13 cellular contexts compared by ENCODE assay signal in genomic region chr13:100454876-100455275, GRCh38.
DNase-seq lines count a peak whose midpoint lies in the region; ATAC-seq, FAIRE-seq and TF ChIP-seq lines count a peak whose summit lies in the region.
"Had no signal": no experiment of that assay in that cellular context is flagged by ENCODE, and none has a peak within 500 bp of the region (broad histone marks: within the 10 kb centered on the region; RNA-seq: fewer than 3 reads in every experiment).

No MANE protein-coding gene starts in this region.

- no peak overlapping the region for H3K4me3 ChIP-seq in A673 (ENCODE audit: low read depth, low read length, poor library complexity, severe bottlenecking)
- H3K4me3 ChIP-seq: upper lobe of right lung had no signal

- POLR2A ChIA-PET in A673 (lab: Charles Lee; ENCODE audit: low non-redundant PET), result no interaction called here

- CTCF ChIA-PET in A673 (lab: Charles Lee), result no interaction called here

- intact Hi-C loops in A673 (cut with micrococcal nuclease; ENCODE audit: unreplicated experiment), result no loop called here

- ATAC-seq in SK-N-SH treated with all-trans-retinoic acid at 6 μM for 48 hours, result peak; percentile 88
- no peak for ATAC-seq in HG03280 (IDR thresholded peaks at IDR 0.05; ENCODE audit: unreplicated experiment)
- ATAC-seq: Panc1, sciatic nerve, upper lobe of right lung had no signal

- TF ChIP-seq CTCF in A673 (conservative IDR thresholded peaks at IDR 0.05; ENCODE audit: low read depth, low read length), result no peak

- no peaks in the 10 kb centered on the region for H3K9me3 ChIP-seq in A673 (ENCODE audit: low read depth, low read length, poor library complexity, severe bottlenecking)
- H3K9me3 ChIP-seq: upper lobe of right lung had no signal

- BruUV-seq in A673 (replicated peaks; lab: Mats Ljungman, UMichigan), result no TSS peak

- no peaks in the 10 kb centered on the region for H3K36me3 ChIP-seq in A673 (ENCODE audit: insufficient read depth, low read length, poor library complexity, severe bottlenecking)
- H3K36me3 ChIP-seq: upper lobe of right lung had no signal

- H3K27ac ChIP-seq in A673 (ENCODE audit: low read depth, low read length, poor library complexity, severe bottlenecking), result no peak overlapping the region
- H3K27ac ChIP-seq: KMS-11, upper lobe of right lung had no signal

- FAIRE-seq in H54 (lab: Jason Lieb, UNC), result peak; percentile 90

- no peak for TF ChIP-seq POLR2A in H54 (IDR thresholded peaks at IDR 0.05; ENCODE audit: low read depth, low read length)

- H3K4me1 ChIP-seq in A673 (ENCODE audit: insufficient read depth, low read length, poor library complexity, severe bottlenecking), result peaks cover 11% of the 10 kb centered on the region
- H3K4me1 ChIP-seq: upper lobe of right lung had no signal

- no peaks in the 10 kb centered on the region for H3K27me3 ChIP-seq in A673 (replicated peaks; ENCODE audit: insufficient read depth, low read depth, low read length, poor library complexity)
- H3K27me3 ChIP-seq: upper lobe of right lung had no signal

- peak; percentile 76 for DNase-seq in A673 (ENCODE audit: low spot score)
- DNase-seq in H54 (ENCODE audit: insufficient read length, low spot score), result peak; percentile 40
- peak; percentile 6 for DNase-seq in fibroblast of peridontal ligament (ENCODE audit: extremely low read depth)
- no peak for DNase-seq in NK-92 treated with Interleukin-12 subunit alpha and Interleukin-12 subunit beta, amount 100 ng/mL, for 24 hours (lab: John Stamatoyannopoulos, UW)
- no peak for DNase-seq in activated T-cell treated with anti-CD3 and anti-CD28 coated beads, Interleukin-2, amount 50 U/mL, for 48 hours
- DNase-seq in OCI-M1 (lab: John Stamatoyannopoulos, UW), result no peak
- DNase-seq: anterior cingulate cortex, upper lobe of right lung had no signal

TF ChIP-seq in SK-N-SH treated with all-trans-retinoic acid at 6 μM for 48 hours, 23 proteins besides CTCF, POLR2A, EP300 and RAD21:
- TF ChIP-seq GLIS3 (CRISPR knock-in tag; IDR thresholded peaks at IDR 0.05) (no peak), ZNF565 (CRISPR knock-in tag; conservative IDR thresholded peaks at IDR 0.05; ENCODE audit: low read depth) (no peak), ZC3H10 (CRISPR knock-in tag; IDR thresholded peaks at IDR 0.05) (no peak), CREB5 (CRISPR knock-in tag; IDR thresholded peaks at IDR 0.05; ENCODE audit: low read depth) (no peak), ZNF8 (CRISPR knock-in tag; IDR thresholded peaks at IDR 0.05) (no peak), ARNTL (CRISPR knock-in tag; IDR thresholded peaks at IDR 0.05; ENCODE audit: borderline replicate concordance, low read depth) (no peak), ZFP3 (CRISPR knock-in tag; IDR thresholded peaks at IDR 0.05) (no peak), CSDC2 (CRISPR knock-in tag; IDR thresholded peaks at IDR 0.05) (no peak), TCF4 (CRISPR knock-in tag; IDR thresholded peaks at IDR 0.05; ENCODE audit: borderline replicate concordance) (no peak), PPARA (CRISPR knock-in tag; IDR thresholded peaks at IDR 0.05; ENCODE audit: borderline replicate concordance) (no peak), PATZ1 (CRISPR knock-in tag; IDR thresholded peaks at IDR 0.05; ENCODE audit: borderline replicate concordance) (no peak), ISL1 (CRISPR knock-in tag; IDR thresholded peaks at IDR 0.05) (no peak), TOX (CRISPR knock-in tag; IDR thresholded peaks at IDR 0.05; ENCODE audit: borderline replicate concordance) (no peak), POU6F1 (CRISPR knock-in tag; IDR thresholded peaks at IDR 0.05; ENCODE audit: borderline replicate concordance, low read depth) (no peak)
- TF ChIP-seq, protein P1, sequence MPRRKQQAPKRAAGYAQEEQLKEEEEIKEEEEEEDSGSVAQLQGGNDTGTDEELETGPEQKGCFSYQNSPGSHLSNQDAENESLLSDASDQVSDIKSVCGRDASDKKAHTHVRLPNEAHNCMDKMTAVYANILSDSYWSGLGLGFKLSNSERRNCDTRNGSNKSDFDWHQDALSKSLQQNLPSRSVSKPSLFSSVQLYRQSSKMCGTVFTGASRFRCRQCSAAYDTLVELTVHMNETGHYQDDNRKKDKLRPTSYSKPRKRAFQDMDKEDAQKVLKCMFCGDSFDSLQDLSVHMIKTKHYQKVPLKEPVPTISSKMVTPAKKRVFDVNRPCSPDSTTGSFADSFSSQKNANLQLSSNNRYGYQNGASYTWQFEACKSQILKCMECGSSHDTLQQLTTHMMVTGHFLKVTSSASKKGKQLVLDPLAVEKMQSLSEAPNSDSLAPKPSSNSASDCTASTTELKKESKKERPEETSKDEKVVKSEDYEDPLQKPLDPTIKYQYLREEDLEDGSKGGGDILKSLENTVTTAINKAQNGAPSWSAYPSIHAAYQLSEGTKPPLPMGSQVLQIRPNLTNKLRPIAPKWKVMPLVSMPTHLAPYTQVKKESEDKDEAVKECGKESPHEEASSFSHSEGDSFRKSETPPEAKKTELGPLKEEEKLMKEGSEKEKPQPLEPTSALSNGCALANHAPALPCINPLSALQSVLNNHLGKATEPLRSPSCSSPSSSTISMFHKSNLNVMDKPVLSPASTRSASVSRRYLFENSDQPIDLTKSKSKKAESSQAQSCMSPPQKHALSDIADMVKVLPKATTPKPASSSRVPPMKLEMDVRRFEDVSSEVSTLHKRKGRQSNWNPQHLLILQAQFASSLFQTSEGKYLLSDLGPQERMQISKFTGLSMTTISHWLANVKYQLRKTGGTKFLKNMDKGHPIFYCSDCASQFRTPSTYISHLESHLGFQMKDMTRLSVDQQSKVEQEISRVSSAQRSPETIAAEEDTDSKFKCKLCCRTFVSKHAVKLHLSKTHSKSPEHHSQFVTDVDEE (CRISPR knock-in tag; IDR thresholded peaks at IDR 0.05), result no peak

Comparison
In these comparisons a context has a peak if more than half of its experiments do, and no peak if none do; other contexts are left out.
1. DNase-seq: peak in A673 (single experiment), H54 (single experiment) and fibroblast of peridontal ligament (single experiment); none in NK-92 treated with Interleukin-12 subunit alpha and Interleukin-12 subunit beta, amount 100 ng/mL, for 24 hours (single experiment), activated T-cell treated with anti-CD3 and anti-CD28 coated beads, Interleukin-2, amount 50 U/mL, for 48 hours (0 of 2) and OCI-M1 (single experiment).